In genomic region chr9:136303825-136304416, GRCh38 we compare ENCODE assay signal across 19 cellular contexts. TPM values are rescaled to one million over a fixed set of nuclear protein-coding genes. Genes with fewer than 3 reads are reported as not detected.
A peak's percentile ranks its signal among the peaks of the same experiment; 100 is the strongest.
DNase-seq lines count a peak whose midpoint lies in the region; ATAC-seq, FAIRE-seq and TF ChIP-seq lines count a peak whose summit lies in the region.
"Had no signal": no experiment of that assay in that cellular context is flagged by ENCODE, and none has a peak within 500 bp of the region (broad histone marks: within the 10 kb centered on the region; RNA-seq: fewer than 3 reads in every experiment).

Gene CCDC187, minus strand, starts transcription at chr9:136304094. Its CDS starts 264 bp downstream, at chr9:136303830.

- H4K20me1 ChIP-seq in BLaER1 treated with 17β-estradiol and CSF1 and Interleukin-3, amounts not matched to agents 10 nM and 100 nM: peaks cover 0 to 30% (median 18%) of the 10 kb centered on the region in 11 experiments; a peak in 12 of 22 replicates
- H4K20me1 ChIP-seq in K562 (replicated peaks; ENCODE audit: control insufficient read depth, insufficient read depth, low read length): no peaks in the 10 kb centered on the region; the same call in none of the 2 replicates

- H2BK12ac ChIP-seq in mesenchymal stem cell (ENCODE audit: low read length in 2 of 2): no peak within 1 kb of the TSS

- H3K79me1 ChIP-seq in mesenchymal stem cell (replicated peaks; ENCODE audit: low read length, poor library complexity, severe bottlenecking): no peaks in the 10 kb centered on the region

- no peak within 1 kb of the TSS for H2BK120ac ChIP-seq in mesenchymal stem cell (ENCODE audit: low read depth, low read length)

- in situ Hi-C loops in K562 (cut with MboI): no loop called here

- no peak within 1 kb of the TSS for H2BK5ac ChIP-seq in mesenchymal stem cell (ENCODE audit: low read depth, low read length, poor library complexity, severe bottlenecking)

- H3K36me3 ChIP-seq in BLaER1 treated with 17β-estradiol and CSF1 and Interleukin-3, amounts not matched to agents 10 nM and 100 nM: no peaks in the 10 kb centered on the region
- H3K36me3 ChIP-seq in K562 (ENCODE audit: control insufficient read depth, insufficient read depth, low read length) (no peaks in the 10 kb centered on the region; the same call in 2 of the 3 replicates), mesenchymal stem cell (ENCODE audit: control insufficient read depth in 1 of 2, insufficient read depth in 2 of 2, low read depth in 1 of 2, low read length in 2 of 2) (no peaks in the 10 kb centered on the region)

- WGBS in K562 (ENCODE audit: insufficient coverage, low coverage, missing lambda C conversion rate): 11% methylated on average over 16 of the region's 22 CpGs
- WGBS in mesenchymal stem cell: 85% methylated on average over 22 of the region's 22 CpGs

- no peak within 1 kb of the TSS; a peak in 1 of 20 replicates for H3K4me3 ChIP-seq in BLaER1 treated with 17β-estradiol and CSF1 and Interleukin-3, amounts not matched to agents 10 nM and 100 nM
- no peak within 1 kb of the TSS for H3K4me3 ChIP-seq in NB4 (ENCODE audit: low read depth, low read length)
- no peak within 1 kb of the TSS for H3K4me3 ChIP-seq in K562
- H3K4me3 ChIP-seq in mesenchymal stem cell (ENCODE audit: insufficient read depth in 1 of 2, low read depth in 1 of 2, low read length in 2 of 2): no peak within 1 kb of the TSS
- H3K4me3 ChIP-seq: A549 had no signal

- ATAC-seq in K562 (peak; percentile 39), GM21825 (IDR thresholded peaks at IDR 0.05; ENCODE audit: unreplicated experiment) (no peak)

- peaks cover 4% of the 10 kb centered on the region for H3K27me3 Mint-ChIP-seq in activated CD4-positive, alpha-beta T cell treated with anti-CD3 and anti-CD28 coated beads, Interleukin-2, amount 10 ng/mL, durations not matched to agents 24 days and 14 days

- H3K4me2 ChIP-seq in BLaER1 treated with 17β-estradiol and CSF1 and Interleukin-3, amounts not matched to agents 10 nM and 100 nM: peak within 1 kb of the TSS in 9 of 11 experiments; percentile 76 to 98 (median 93); a peak in 18 of 22 replicates
- no peak within 1 kb of the TSS for H3K4me2 ChIP-seq in K562 (ENCODE audit: insufficient read depth, low read length)
- H3K4me2 ChIP-seq in mesenchymal stem cell (ENCODE audit: low read length, poor library complexity, severe bottlenecking): no peak within 1 kb of the TSS
- H3K4me2 ChIP-seq: A549 had no signal

- no peak within 1 kb of the TSS for H3K27ac Mint-ChIP-seq in activated CD4-positive, alpha-beta T cell treated with anti-CD3 and anti-CD28 coated beads, Interleukin-2, amount 10 ng/mL, durations not matched to agents 24 days and 14 days
- H3K27ac Mint-ChIP-seq: CD8-positive, alpha-beta memory T cell had no signal

- H3K79me2 ChIP-seq in K562 (ENCODE audit: control insufficient read depth, insufficient read depth, low read length): no peaks in the 10 kb centered on the region

- no peaks in the 10 kb centered on the region for H3K9me3 Mint-ChIP-seq in activated CD4-positive, alpha-beta T cell treated with anti-CD3 and anti-CD28 coated beads, Interleukin-2, amount 10 ng/mL, durations not matched to agents 24 days and 14 days
- H3K9me3 Mint-ChIP-seq: CD8-positive, alpha-beta memory T cell had no signal

- H3K4me1 Mint-ChIP-seq in activated CD4-positive, alpha-beta T cell treated with anti-CD3 and anti-CD28 coated beads, Interleukin-2, amount 10 ng/mL, durations not matched to agents 24 days and 14 days: peaks cover 2% of the 10 kb centered on the region

- 0 out of 22 replicates have a peak within 1 kb of the TSS, but pooled peaks of 1 of the 11 experiments have one; percentile 37 for H3K9ac ChIP-seq in BLaER1 treated with 17β-estradiol and CSF1 and Interleukin-3, amounts not matched to agents 10 nM and 100 nM
- H3K9ac ChIP-seq in K562 (ENCODE audit: insufficient read depth in 1 of 2, low read depth in 2 of 2, low read length in 2 of 2) (peak within 1 kb of the TSS in 1 of 2 experiments; percentile 36; a peak in 1 of 4 replicates), mesenchymal stem cell (ENCODE audit: low read length) (no peak within 1 kb of the TSS)

- no peak within 1 kb of the TSS for H3K27ac ChIP-seq in BLaER1 treated with 17β-estradiol and CSF1 and Interleukin-3, amounts not matched to agents 10 nM and 100 nM
- H3K27ac ChIP-seq in K562 (ENCODE audit: extremely low read depth, low read depth, low read length) (no peak within 1 kb of the TSS), mesenchymal stem cell (ENCODE audit: low read length, poor library complexity, severe bottlenecking) (no peak within 1 kb of the TSS)
- H3K27ac ChIP-seq: A549 had no signal

- no peak for FAIRE-seq in K562 (lab: Jason Lieb, UNC)
- FAIRE-seq: A549, GM12892, GM18507 had no signal

- H3K9me1 ChIP-seq in K562 (ENCODE audit: control insufficient read depth, insufficient read depth, low read length): no peaks in the 10 kb centered on the region

- TF ChIP-seq EP300 in K562 (IDR thresholded peaks at IDR 0.05; ENCODE audit: low read length): no peak

- CTCF ChIA-PET in K562 (lab: Yijun Ruan, JAX; ENCODE audit: low intra/inter-chr PET ratio): no interaction called here

- POLR2A ChIA-PET in K562 (lab: Yijun Ruan, JAX): interaction anchor here (0.7 kb wide), 1 partner anchor 235 kb away, joined by 3 read pairs; no protein-coding TSS in a partner anchor

- peak within 1 kb of the TSS; percentile 1 for H4K91ac ChIP-seq in mesenchymal stem cell (ENCODE audit: low read length)

- no peak within 1 kb of the TSS for H4K8ac ChIP-seq in mesenchymal stem cell (ENCODE audit: low read length)

- intact Hi-C loops in K562 (cut with micrococcal nuclease): no loop called here
- intact Hi-C loops in activated CD4-positive, alpha-beta T cell treated with anti-CD3 and anti-CD28 coated beads, Interleukin-2, amount 10 ng/mL, durations not matched to agents 24 days and 14 days (cut with micrococcal nuclease): no loop called here

- H2AFZ ChIP-seq in K562 (ENCODE audit: low read depth, low read length) (no peak within 1 kb of the TSS), mesenchymal stem cell (ENCODE audit: low read depth, low read length) (no peak within 1 kb of the TSS)

- no peak for TF ChIP-seq POLR2A in NB4 (IDR thresholded peaks at IDR 0.05; ENCODE audit: extremely low read depth, insufficient read length)
- TF ChIP-seq POLR2A in K562 (conservative IDR thresholded peaks at IDR 0.05): no peak

- no peaks in the 10 kb centered on the region for H3K9me3 ChIP-seq in BLaER1 treated with 17β-estradiol and CSF1 and Interleukin-3, amounts not matched to agents 10 nM and 100 nM (replicated peaks in 1 of 11)
- H3K9me3 ChIP-seq in K562 (replicated peaks; ENCODE audit: control insufficient read depth, insufficient read depth, low read depth, low read length) (peaks cover 12% of the 10 kb centered on the region; the same call in 1 of the 2 replicates), mesenchymal stem cell (ENCODE audit: control insufficient read depth, low read length) (no peaks in the 10 kb centered on the region)
- H3K9me3 ChIP-seq: A549 had no signal

- H3K4ac ChIP-seq in mesenchymal stem cell (ENCODE audit: low read depth in 1 of 2, low read length in 2 of 2): no peak within 1 kb of the TSS

- no peak for TF ChIP-seq CTCF in NB4 (IDR thresholded peaks at IDR 0.05; ENCODE audit: low read depth, low read length)
- no peak for TF ChIP-seq CTCF in K562 (IDR thresholded peaks at IDR 0.05 in 2 of 3, conservative IDR thresholded peaks at IDR 0.05 in 1 of 3; ENCODE audit: insufficient read depth in 2 of 3, low read depth in 1 of 3, low read length in 3 of 3)

- H3K36me3 Mint-ChIP-seq in activated CD4-positive, alpha-beta T cell treated with anti-CD3 and anti-CD28 coated beads, Interleukin-2, amount 10 ng/mL, durations not matched to agents 24 days and 14 days (ENCODE audit: low read depth): no peaks in the 10 kb centered on the region
- H3K36me3 Mint-ChIP-seq: CD8-positive, alpha-beta memory T cell had no signal

- H2AK5ac ChIP-seq in mesenchymal stem cell (ENCODE audit: low read length, severe bottlenecking): no peak within 1 kb of the TSS

- BruUV-seq in K562 (replicated peaks; lab: Mats Ljungman, UMichigan): no TSS peak

- peaks cover 0 to 32% (median 0%) of the 10 kb centered on the region in 11 experiments; a peak in 7 of 22 replicates for H3K27me3 ChIP-seq in BLaER1 treated with 17β-estradiol and CSF1 and Interleukin-3, amounts not matched to agents 10 nM and 100 nM
- H3K27me3 ChIP-seq in K562 (ENCODE audit: control insufficient read depth in 2 of 2, insufficient read depth in 2 of 2, low read length in 2 of 2): peaks cover 14 to 59% of the 10 kb centered on the region in 2 experiments; a peak in 4 of 5 replicates
- peaks cover 4 to 66% of the 10 kb centered on the region in 2 experiments for H3K27me3 ChIP-seq in mesenchymal stem cell (ENCODE audit: control insufficient read depth in 1 of 2, insufficient read depth in 1 of 2, low read length in 2 of 2)

- TF ChIP-seq RAD21 in K562 (CRISPR knock-in tag; conservative IDR thresholded peaks at IDR 0.05 in 1 of 2, IDR thresholded peaks at IDR 0.05 in 1 of 2): no peak

- H3K4me1 ChIP-seq in BLaER1 treated with 17β-estradiol and CSF1 and Interleukin-3, amounts not matched to agents 10 nM and 100 nM: peaks cover 26 to 99% (median 91%) of the 10 kb centered on the region in 10 experiments
- H3K4me1 ChIP-seq in K562 (replicated peaks in 1 of 2; ENCODE audit: control insufficient read depth in 2 of 2, insufficient read depth in 2 of 2, low read length in 2 of 2) (peaks cover 5 to 55% of the 10 kb centered on the region in 2 experiments; a peak in 3 of 5 replicates), mesenchymal stem cell (ENCODE audit: control insufficient read depth, insufficient read depth, low read depth, low read length) (peaks cover 4% of the 10 kb centered on the region)
- H3K4me1 ChIP-seq: A549 had no signal

- H2BK15ac ChIP-seq in mesenchymal stem cell (ENCODE audit: low read depth, poor library complexity, severe bottlenecking): no peak within 1 kb of the TSS

- H3K23ac ChIP-seq in mesenchymal stem cell (ENCODE audit: low read length in 2 of 2): no peak within 1 kb of the TSS

- no peak within 1 kb of the TSS for H3K4me3 Mint-ChIP-seq in activated CD4-positive, alpha-beta T cell treated with anti-CD3 and anti-CD28 coated beads, Interleukin-2, amount 10 ng/mL, durations not matched to agents 24 days and 14 days
- H3K4me3 Mint-ChIP-seq: CD8-positive, alpha-beta memory T cell had no signal

- no peak within 1 kb of the TSS for H3K18ac ChIP-seq in mesenchymal stem cell (ENCODE audit: low read depth in 1 of 2, low read length in 2 of 2)

- DNase-seq in NB4 (ENCODE audit: low read depth): peak; percentile 31
- peak in 3 of 4 experiments; percentile 33 to 64 (median 58) for DNase-seq in K562 (ENCODE audit: extremely low read depth in 1 of 4, low spot score in 3 of 4)
- DNase-seq in mesenchymal stem cell: no peak
- no peak for DNase-seq in NCI-H146 (lab: John Stamatoyannopoulos, UW)
- no peak for DNase-seq in activated CD4-positive, alpha-beta T cell treated with anti-CD3 and anti-CD28 coated beads, Interleukin-2, amount 10 ng/mL, durations not matched to agents 24 days and 14 days
- DNase-seq: CD8-positive, alpha-beta memory T cell; GOT3; NCI-H1048; NCI-H1436 treated with DMSO at 0.1 percent for 48 hours; NCI-H2081; NCI-H446 treated with DMSO at 0.1 percent for 48 hours had no signal

- no peak within 1 kb of the TSS for H3K14ac ChIP-seq in mesenchymal stem cell (ENCODE audit: low read length in 2 of 2)

RNA-seq across cellular contexts. Expression of gene CCDC187, which starts in this region (rescaled TPM):
- total RNA-seq in K562 (2011; cell fraction: chromatin; rRNA removed; ENCODE audit: low replicate concordance): 0.53 TPM in 1 of 2 replicates, not detected in the other
- 0.13 and 0.33 TPM in 2 replicates for total RNA-seq in K562 (2011; cell fraction: nucleolus; rRNA removed)
- 0.15 and 0.46 TPM in 2 replicates for total RNA-seq in K562 (2011; cell fraction: nucleoplasm; rRNA removed)
- total RNA-seq in K562 (2014; rRNA removed): not detected in 2 replicates
- not detected in 2 replicates for total RNA-seq in K562 (2014; rRNA removed; fragmentation: Illumina TruSeq; extraction: Trizol)
- not detected in 2 replicates for total RNA-seq in K562 (2015; rRNA removed; fragmentation: Illumina TruSeq; extraction: Trizol)
- total RNA-seq in K562 (2021): 0.02 TPM in 1 of 2 replicates, not detected in the other
- not detected in 2 replicates for polyA plus RNA-seq in K562 (2011; rRNA removed)
- polyA plus RNA-seq in K562 (2011; cell fraction: cytosol; rRNA removed): 0.07 TPM in 1 of 2 replicates, not detected in the other
- polyA plus RNA-seq in K562 (2011; cell fraction: nucleus; rRNA removed): 0.01 and 0.40 TPM in 2 replicates
- 0.04 TPM in 1 of 2 replicates, not detected in the other for polyA plus RNA-seq in K562 (2012)
- not detected in 2 replicates for polyA plus RNA-seq in K562 (2014; fragmentation: Illumina TruSeq; extraction: Trizol)
- not detected for polyA plus RNA-seq in K562 (2014; fragmentation: Nextera tagmentation; extraction: Ambion mirVana)
- polyA plus RNA-seq in K562 (2014; rRNA removed): not detected in 2 replicates
- polyA minus RNA-seq in K562 (2011; rRNA and poly(A)+ RNA removed): not detected in 2 replicates
- not detected in 2 replicates for polyA minus RNA-seq in K562 (2011; cell fraction: cytosol; rRNA and poly(A)+ RNA removed)
- 0.11 and 0.27 TPM in 2 replicates for polyA minus RNA-seq in K562 (2011; cell fraction: nucleus; rRNA and poly(A)+ RNA removed)
- polyA plus RNA-seq in mesenchymal stem cell (2013, experiment 1 of 2): under 0.01 TPM
- not detected for polyA plus RNA-seq in mesenchymal stem cell (2013, experiment 2 of 2)
- not detected in 2 replicates for total RNA-seq in activated CD4-positive, alpha-beta T cell treated with anti-CD3 and anti-CD28 coated beads, Interleukin-2, amount 10 ng/mL, durations not matched to agents 24 days and 14 days
- total RNA-seq: CD8-positive, alpha-beta memory T cell; M059J; RPMI7951 had no signal
- polyA plus RNA-seq: BJ; CD8-positive, alpha-beta memory T cell had no signal

Comparison
In these comparisons a context has a peak if more than half of its experiments do, and no peak if none do; other contexts are left out.
1. Peak in DNase-seq and ATAC-seq in K562; RNA of the gene not detected or under 1 TPM.
2. H3K4me2 ChIP-seq: peak in BLaER1 treated with 17β-estradiol and CSF1 and Interleukin-3, amounts not matched to agents 10 nM and 100 nM (9 of 11); none in K562 (single experiment) and mesenchymal stem cell (single experiment).